Comparison of ENCODE assay signal across 13 cellular contexts in genomic region chr21:41418956-41419680, GRCh38. TPM values are rescaled to one million over a fixed set of nuclear protein-coding genes. Genes with fewer than 3 reads are reported as not detected.
A peak's percentile ranks its signal among the peaks of the same experiment; 100 is the strongest.
DNase-seq lines count a peak whose midpoint lies in the region; ATAC-seq, FAIRE-seq and TF ChIP-seq lines count a peak whose summit lies in the region.
"Had no signal": no experiment of that assay in that cellular context is flagged by ENCODE, and none has a peak within 500 bp of the region (broad histone marks: within the 10 kb centered on the region; RNA-seq: fewer than 3 reads in every experiment).

No MANE protein-coding gene starts in this region.

- H3K9me3 Mint-ChIP-seq in activated CD8-positive, alpha-beta T cell treated with anti-CD3 and anti-CD28 coated beads, Interleukin-2, amount 10 ng/mL, durations not matched to agents 7 days and 5 days (ENCODE audit: insufficient read depth), result peaks cover 9% of the 10 kb centered on the region
- peaks cover 1% of the 10 kb centered on the region for H3K9me3 Mint-ChIP-seq in activated CD8-positive, alpha-beta T cell treated with anti-CD3 and anti-CD28 coated beads for 36 hours
- H3K9me3 Mint-ChIP-seq: activated B cell treated with CpG ODN at 0.5 μM for 24 hours had no signal

- no peak for TF ChIP-seq POLR2A in gastroesophageal sphincter (IDR thresholded peaks at IDR 0.05)

- WGBS in gastroesophageal sphincter (ENCODE audit: low coverage in 1 of 2), 2 donors, result 90 to 93% methylated on average over 3 of the region's 11 CpGs
- 93 to 95% (median 95%) methylated on average over 11 of the region's 11 CpGs for WGBS in small intestine, 3 donors

- POLR2A ChIA-PET in activated CD8-positive, alpha-beta T cell treated with anti-CD3 and anti-CD28 coated beads, Interleukin-2, amount 10 ng/mL, durations not matched to agents 7 days and 5 days (lab: Charles Lee), result interaction anchor here (1.1 to 3.1 kb wide), 5 partner anchors 8 to 57 kb away, joined by 3 to 25 read pairs (median 6); partner anchors contain the start of gene MX2
- POLR2A ChIA-PET in activated CD8-positive, alpha-beta T cell treated with anti-CD3 and anti-CD28 coated beads for 36 hours (lab: Charles Lee), result interaction anchor here (1.1 kb wide), 1 partner anchor 13 kb away, joined by 3 read pairs; no protein-coding TSS in a partner anchor

- no peak overlapping the region for H3K9ac ChIP-seq in stomach smooth muscle (ENCODE audit: low read length in 2 of 2)

- TF ChIP-seq EP300 in gastroesophageal sphincter (IDR thresholded peaks at IDR 0.05), result no peak

- no peaks in the 10 kb centered on the region for H3K27me3 ChIP-seq in gastroesophageal sphincter
- no peaks in the 10 kb centered on the region for H3K27me3 ChIP-seq in stomach smooth muscle (ENCODE audit: control insufficient read depth in 1 of 2, insufficient read depth in 2 of 2, low read length in 2 of 2)
- no peaks in the 10 kb centered on the region for H3K27me3 ChIP-seq in small intestine (ENCODE audit: control insufficient read depth in 2 of 2, insufficient read depth in 2 of 2, low read length in 2 of 2)

- peak overlapping the region in 3 of 4 donors; percentile 52 to 89 (median 88) for H3K27ac ChIP-seq in gastroesophageal sphincter
- H3K27ac ChIP-seq in stomach smooth muscle (ENCODE audit: low read length), result peak overlapping the region; percentile 11
- no peak overlapping the region for H3K27ac ChIP-seq in small intestine (ENCODE audit: low read depth in 1 of 2, low read length in 1 of 2)

- FAIRE-seq in small intestine (lab: Jason Lieb, UNC), result no peak

- intact Hi-C loops in activated CD8-positive, alpha-beta T cell treated with anti-CD3 and anti-CD28 coated beads for 36 hours (cut with micrococcal nuclease), result no loop called here

- H3K27me3 Mint-ChIP-seq in activated CD8-positive, alpha-beta T cell treated with anti-CD3 and anti-CD28 coated beads, Interleukin-2, amount 10 ng/mL, durations not matched to agents 7 days and 5 days (ENCODE audit: low read depth), result peaks cover 10% of the 10 kb centered on the region
- no peaks in the 10 kb centered on the region for H3K27me3 Mint-ChIP-seq in activated CD8-positive, alpha-beta T cell treated with anti-CD3 and anti-CD28 coated beads for 36 hours
- H3K27me3 Mint-ChIP-seq: activated B cell treated with CpG ODN at 0.5 μM for 24 hours had no signal

- no peak for ATAC-seq in activated CD8-positive, alpha-beta T cell treated with anti-CD3 and anti-CD28 coated beads, Interleukin-2, amount 10 ng/mL, durations not matched to agents 7 days and 5 days
- no peak for ATAC-seq in activated CD8-positive, alpha-beta T cell treated with anti-CD3 and anti-CD28 coated beads for 36 hours
- ATAC-seq in gastroesophageal sphincter (no peak), GM18858 (IDR thresholded peaks at IDR 0.05; ENCODE audit: unreplicated experiment) (no peak)

- H3K4me1 ChIP-seq in gastroesophageal sphincter (peaks cover 0 to 25% (median 0%) of the 10 kb centered on the region in 3 donors), stomach smooth muscle (ENCODE audit: control insufficient read depth, insufficient read depth, low read length) (peaks cover 10% of the 10 kb centered on the region), small intestine (ENCODE audit: control insufficient read depth in 2 of 2, insufficient read depth in 1 of 2, low read depth in 1 of 2, low read length in 1 of 2) (no peaks in the 10 kb centered on the region)

- DNase-seq in activated CD8-positive, alpha-beta T cell treated with anti-CD3 and anti-CD28 coated beads, Interleukin-2, amount 10 ng/mL, durations not matched to agents 7 days and 5 days, result no peak
- no peak for DNase-seq in activated CD8-positive, alpha-beta T cell treated with anti-CD3 and anti-CD28 coated beads for 36 hours
- DNase-seq in SKM-1 treated with dmso at 0.1 percent for 144 hours (lab: John Stamatoyannopoulos, UW; ENCODE audit: unreplicated experiment) (peak; percentile 19), small intestine (no peak), middle frontal gyrus (ENCODE audit: extremely low spot score, low spot score) (no peak)
- DNase-seq: activated B cell treated with CpG ODN at 0.5 μM for 24 hours; effector CD8-positive, alpha-beta T cell; glutamatergic neuron; NCI-H1048 had no signal

- peaks cover 41% of the 10 kb centered on the region for H3K36me3 Mint-ChIP-seq in activated CD8-positive, alpha-beta T cell treated with anti-CD3 and anti-CD28 coated beads, Interleukin-2, amount 10 ng/mL, durations not matched to agents 7 days and 5 days (ENCODE audit: low read depth)
- H3K36me3 Mint-ChIP-seq in activated CD8-positive, alpha-beta T cell treated with anti-CD3 and anti-CD28 coated beads for 36 hours (ENCODE audit: low read depth), result no peaks in the 10 kb centered on the region

- H3K36me3 ChIP-seq in gastroesophageal sphincter, result no peaks in the 10 kb centered on the region
- H3K36me3 ChIP-seq in stomach smooth muscle (ENCODE audit: control insufficient read depth in 2 of 2, insufficient read depth in 2 of 2, low read length in 2 of 2), result no peaks in the 10 kb centered on the region
- no peaks in the 10 kb centered on the region for H3K36me3 ChIP-seq in small intestine (ENCODE audit: control insufficient read depth in 2 of 2, insufficient read depth in 2 of 2, low read length in 2 of 2)
- H3K36me3 ChIP-seq: thoracic aorta had no signal

- H3K9me3 ChIP-seq in gastroesophageal sphincter, result peaks cover 0 to 3% (median 0%) of the 10 kb centered on the region in 3 donors
- no peaks in the 10 kb centered on the region for H3K9me3 ChIP-seq in stomach smooth muscle (ENCODE audit: control insufficient read depth in 2 of 2, low read length in 2 of 2)
- H3K9me3 ChIP-seq in small intestine (ENCODE audit: control insufficient read depth, low read depth), result no peaks in the 10 kb centered on the region
- H3K9me3 ChIP-seq: thoracic aorta had no signal

- CTCF ChIA-PET in activated CD8-positive, alpha-beta T cell treated with anti-CD3 and anti-CD28 coated beads, Interleukin-2, amount 10 ng/mL, durations not matched to agents 7 days and 5 days (lab: Charles Lee), result interaction anchor here (0.7 to 1.6 kb wide), 6 partner anchors 9 to 136 kb away, joined by 3 to 6 read pairs (median 4); no protein-coding TSS in a partner anchor
- CTCF ChIA-PET in activated CD8-positive, alpha-beta T cell treated with anti-CD3 and anti-CD28 coated beads for 36 hours (lab: Charles Lee), result interaction anchor here (1.1 to 1.8 kb wide), 3 partner anchors 10 to 136 kb away, joined by 3 to 9 read pairs (median 4); no protein-coding TSS in a partner anchor

- TF ChIP-seq CTCF in activated CD8-positive, alpha-beta T cell treated with anti-CD3 and anti-CD28 coated beads for 36 hours (IDR thresholded peaks at IDR 0.05), result no peak
- no peak for TF ChIP-seq CTCF in gastroesophageal sphincter (IDR thresholded peaks at IDR 0.05)

- peaks cover 60% of the 10 kb centered on the region for H3K4me1 Mint-ChIP-seq in activated CD8-positive, alpha-beta T cell treated with anti-CD3 and anti-CD28 coated beads, Interleukin-2, amount 10 ng/mL, durations not matched to agents 7 days and 5 days (ENCODE audit: low read depth)
- peaks cover 15% of the 10 kb centered on the region for H3K4me1 Mint-ChIP-seq in activated CD8-positive, alpha-beta T cell treated with anti-CD3 and anti-CD28 coated beads for 36 hours (ENCODE audit: low read depth)

- H3K4me3 ChIP-seq in gastroesophageal sphincter (no peak overlapping the region), stomach smooth muscle (ENCODE audit: low read length in 2 of 2) (no peak overlapping the region), small intestine (ENCODE audit: low read depth in 1 of 2, low read length in 2 of 2) (no peak overlapping the region)

- peak overlapping the region; percentile 86 for H3K4me3 Mint-ChIP-seq in activated CD8-positive, alpha-beta T cell treated with anti-CD3 and anti-CD28 coated beads, Interleukin-2, amount 10 ng/mL, durations not matched to agents 7 days and 5 days
- no peak overlapping the region for H3K4me3 Mint-ChIP-seq in activated CD8-positive, alpha-beta T cell treated with anti-CD3 and anti-CD28 coated beads for 36 hours

- peak overlapping the region; percentile 83 for H3K27ac Mint-ChIP-seq in activated CD8-positive, alpha-beta T cell treated with anti-CD3 and anti-CD28 coated beads, Interleukin-2, amount 10 ng/mL, durations not matched to agents 7 days and 5 days
- H3K27ac Mint-ChIP-seq in activated CD8-positive, alpha-beta T cell treated with anti-CD3 and anti-CD28 coated beads for 36 hours, result no peak overlapping the region

RNA-seq across cellular contexts. Expression of gene MX1, which starts 6.9 kb away (rescaled TPM):
- 100 to 1,000 TPM; 563 to 584 TPM for total RNA-seq in activated CD8-positive, alpha-beta T cell treated with anti-CD3 and anti-CD28 coated beads, Interleukin-2, amount 10 ng/mL, durations not matched to agents 7 days and 5 days
- total RNA-seq in activated CD8-positive, alpha-beta T cell treated with anti-CD3 and anti-CD28 coated beads for 36 hours, result 10 to 100 TPM; 39.4 to 40.0 TPM
- total RNA-seq in gastroesophageal sphincter, result 10 to 100 TPM; 20.2 to 40.3 (median 31.5) TPM
- polyA plus RNA-seq in small intestine, result 10 to 100 TPM; 36.0 to 64.9 (median 37.6) TPM

RNA-seq across cellular contexts. Expression of gene MX2, which starts 57.3 kb away (rescaled TPM):
- total RNA-seq in activated CD8-positive, alpha-beta T cell treated with anti-CD3 and anti-CD28 coated beads, Interleukin-2, amount 10 ng/mL, durations not matched to agents 7 days and 5 days, result 10 to 100 TPM; 56.0 to 58.6 TPM
- 10 to 100 TPM in 1 of 2 experiments, 1 to 10 TPM in 1; 9.2 to 10.3 TPM for total RNA-seq in activated CD8-positive, alpha-beta T cell treated with anti-CD3 and anti-CD28 coated beads for 36 hours
- 10 to 100 TPM in 2 of 4 donors, 1 to 10 TPM in 2; 7.3 to 16.3 (median 11.2) TPM for total RNA-seq in gastroesophageal sphincter
- 1 to 10 TPM; 4.0 to 9.1 (median 5.9) TPM for polyA plus RNA-seq in small intestine

Comparison
In these comparisons a context has a peak if more than half of its experiments do, and no peak if none do; other contexts are left out.
1. RNA of gene MX1, which starts 6.9 kb away (total RNA-seq): 563 to 584 TPM in activated CD8-positive, alpha-beta T cell treated with anti-CD3 and anti-CD28 coated beads, Interleukin-2, amount 10 ng/mL, durations not matched to agents 7 days and 5 days; 39.4 to 40.0 TPM in activated CD8-positive, alpha-beta T cell treated with anti-CD3 and anti-CD28 coated beads for 36 hours and 20.2 to 40.3 TPM in gastroesophageal sphincter; every median in the first group is over 10 times any median in the second.
2. H3K27ac ChIP-seq: peak in gastroesophageal sphincter (3 of 4) and stomach smooth muscle (single experiment); none in small intestine (0 of 2).